In genomic region chr4:168952821-168953246, GRCh38 we compare ENCODE assay signal across 8 cellular contexts. TPM values are rescaled to one million over a fixed set of nuclear protein-coding genes. Genes with fewer than 3 reads are reported as not detected.
DNase-seq lines count a peak whose midpoint lies in the region; ATAC-seq and TF ChIP-seq lines count a peak whose summit lies in the region.
"Not testable (repeated sequence)": the region's sequence is repeated elsewhere in the genome, so short reads cannot be mapped to it uniquely, and the experiment has no call there.

No MANE protein-coding gene starts in this region.

- not testable (repeated sequence) for H4K5ac ChIP-seq in H9 (ENCODE audit: insufficient read length, low read depth, low read length); mesendoderm (ENCODE audit: low read length)

- POLR2A ChIA-PET in WTC11 (lab: Charles Lee), result interaction anchor here (0.7 kb wide), 1 partner anchor 254 kb away, joined by 3 read pairs; no protein-coding TSS in a partner anchor

- peaks cover 18 to 20% of the 10 kb centered on the region in 2 experiments; a peak in 4 of 5 replicates for H3K9me3 Mint-ChIP-seq in H9
- peaks cover 44% of the 10 kb centered on the region for H3K9me3 Mint-ChIP-seq in WTC11

- H4K8ac ChIP-seq in H9 (replicated peaks; ENCODE audit: insufficient read length, low read depth, low read length); mesendoderm (ENCODE audit: low read depth, low read length): not testable (repeated sequence)

- not testable (repeated sequence) for H3K56ac ChIP-seq in H9 (ENCODE audit: insufficient read length, low read depth, low read length); mesendoderm (ENCODE audit: low read length)

- CTCF ChIA-PET in WTC11 (lab: Charles Lee), result interaction anchor here (1.7 kb wide), 1 partner anchor 10 kb away, joined by 9 read pairs; no protein-coding TSS in a partner anchor

- not testable (repeated sequence) for H3K4me1 Mint-ChIP-seq in H9, WTC11

- not testable (repeated sequence) for H3K4me2 ChIP-seq in H9 (ENCODE audit: insufficient read depth, insufficient read length, low read length); mesendoderm (ENCODE audit: low read length)

- not testable (repeated sequence) for H3K79me1 ChIP-seq in H9 (ENCODE audit: insufficient read depth, low read depth, low read length, poor library complexity, severe bottlenecking); mesendoderm (ENCODE audit: low read length)

- not testable (repeated sequence) for H2AK5ac ChIP-seq in H9 (ENCODE audit: insufficient read length, low read length); mesendoderm (ENCODE audit: low read length)

- H3K4me1 ChIP-seq in H9 (ENCODE audit: insufficient read depth, low read length); mesendoderm (ENCODE audit: control insufficient read depth, low read depth, low read length); stomach: not testable (repeated sequence)

- ATAC-seq in WTC11, result not testable (repeated sequence)
- ATAC-seq in esophagus mucosa, result peak; percentile 42

- not testable (repeated sequence) for TF ChIP-seq CTCF in H9 (conservative IDR thresholded peaks at IDR 0.05); WTC11 (IDR thresholded peaks at IDR 0.05); stomach (IDR thresholded peaks at IDR 0.05)

- H2BK5ac ChIP-seq in H9 (ENCODE audit: insufficient read length, low read length); mesendoderm (ENCODE audit: low read length): not testable (repeated sequence)

- WGBS in H9 (ENCODE audit: extremely low coverage, insufficient read length, low lambda C conversion rate), result no CpG with 5 or more reads among the region's 3 CpGs
- no CpG with 5 or more reads among the region's 3 CpGs for WGBS in mesendoderm (ENCODE audit: extremely low coverage, insufficient coverage, low lambda C conversion rate)
- WGBS in stomach, 5 donors, result 86 to 96% (median 90%) methylated on average over 3 of the region's 3 CpGs

- H3T11ph ChIP-seq in H9 (ENCODE audit: low read length), result not testable (repeated sequence)

- TF ChIP-seq POLR2A in stomach (IDR thresholded peaks at IDR 0.05), result not testable (repeated sequence)

- not testable (repeated sequence) for H3K14ac ChIP-seq in H9 (ENCODE audit: insufficient read depth, low read length)

- not testable (repeated sequence) for H3K4me3 ChIP-seq in mesendoderm (ENCODE audit: low read length); stomach

- peak; percentile 21 for DNase-seq in COLO668 (lab: John Stamatoyannopoulos, UW; ENCODE audit: unreplicated experiment)
- DNase-seq in H9; WTC11 (ENCODE audit: low spot score): not testable (repeated sequence)
- peak; percentile 52 for DNase-seq in NCI-H1436 (lab: John Stamatoyannopoulos, UW)
- DNase-seq in NCI-H2171 treated with DMSO at 0.1 percent for 48 hours (lab: John Stamatoyannopoulos, UW), result peak; percentile 70
- DNase-seq in mesendoderm, result peak; percentile 19
- DNase-seq in stomach, result peak; percentile 33

- H3K27ac Mint-ChIP-seq in H9, result peak overlapping the region; percentile 41 to 94 (median 45); a peak in 4 of 7 replicates
- 0 out of 2 replicates have a peak overlapping the region, but pooled peaks have one; percentile 46 for H3K27ac Mint-ChIP-seq in WTC11

- not testable (repeated sequence) for H3K23ac ChIP-seq in H9 (ENCODE audit: insufficient read length, low read depth, low read length); mesendoderm (ENCODE audit: low read length)

- not testable (repeated sequence) for TF ChIP-seq EP300 in stomach (IDR thresholded peaks at IDR 0.05)

- H3K36me3 Mint-ChIP-seq in H9 (ENCODE audit: insufficient read depth in 1 of 3, low read depth in 3 of 3), result peaks cover 15 to 19% (median 16%) of the 10 kb centered on the region in 3 experiments
- peaks cover 22% of the 10 kb centered on the region for H3K36me3 Mint-ChIP-seq in WTC11

- not testable (repeated sequence) for H3K4ac ChIP-seq in H9 (ENCODE audit: low read depth, low read length); mesendoderm (ENCODE audit: low read depth, low read length)

- not testable (repeated sequence) for H3K27me3 Mint-ChIP-seq in H9 (ENCODE audit: low read depth); WTC11 (ENCODE audit: low read depth)

- not testable (repeated sequence) for H3K79me2 ChIP-seq in H9 (ENCODE audit: insufficient read depth, low read length); mesendoderm (ENCODE audit: control insufficient read depth, insufficient read depth, low read length)

- not testable (repeated sequence) for H2BK120ac ChIP-seq in H9 (ENCODE audit: low read depth, low read length, poor library complexity, severe bottlenecking); mesendoderm (ENCODE audit: low read depth, low read length)

- intact Hi-C loops in stomach (cut with DNase I; ENCODE audit: low total_unique reads), result not testable (repeated sequence)

- H3K18ac ChIP-seq in H9 (ENCODE audit: insufficient read length, low read depth, low read length); mesendoderm (ENCODE audit: low read length): not testable (repeated sequence)

- H2BK15ac ChIP-seq in H9 (ENCODE audit: low read depth, low read length); mesendoderm (replicated peaks; ENCODE audit: low read depth): not testable (repeated sequence)

- H2AFZ ChIP-seq in H9 (ENCODE audit: low read length), result not testable (repeated sequence)

- H4K20me1 ChIP-seq in H9 (ENCODE audit: control insufficient read depth, insufficient read depth, insufficient read length), result not testable (repeated sequence)

- H3K9me3 ChIP-seq in H9 (ENCODE audit: control insufficient read depth, low read depth, low read length); stomach: not testable (repeated sequence)

- H3K27ac ChIP-seq in H9 (ENCODE audit: insufficient read length, low read depth, low read length); mesendoderm (ENCODE audit: low read depth, low read length); stomach: not testable (repeated sequence)

- H3K9ac ChIP-seq in H9 (ENCODE audit: extremely low read depth, insufficient read length, low read length); mesendoderm (ENCODE audit: low read length): not testable (repeated sequence)

- not testable (repeated sequence) for H2BK20ac ChIP-seq in H9 (ENCODE audit: low read depth, low read length, poor library complexity, severe bottlenecking)

- not testable (repeated sequence) for H3K23me2 ChIP-seq in H9 (ENCODE audit: insufficient read length, low read depth, low read length, poor library complexity, severe bottlenecking)

- not testable (repeated sequence) for H4K91ac ChIP-seq in H9 (ENCODE audit: insufficient read length, low read depth, low read length)

- H3K27me3 ChIP-seq in H9 (ENCODE audit: insufficient read depth, low read length); mesendoderm (ENCODE audit: insufficient read depth, low read length, poor library complexity); stomach: not testable (repeated sequence)

- H3K4me3 Mint-ChIP-seq in H9, WTC11: not testable (repeated sequence)

- not testable (repeated sequence) for H2BK12ac ChIP-seq in H9 (ENCODE audit: insufficient read length, low read depth, low read length)

- not testable (repeated sequence) for H3K36me3 ChIP-seq in mesendoderm (ENCODE audit: control insufficient read depth, insufficient read depth, low read length); stomach

TF ChIP-seq in WTC11, 78 proteins besides CTCF, POLR2A, EP300 and RAD21:
- peak; percentile 67; the same call in 1 of the 2 replicates for TF ChIP-seq NFE2L1 (CRISPR knock-in tag; IDR thresholded peaks at IDR 0.05)
- 0 out of 2 replicates have a peak, but pooled peaks have one; percentile 35 for TF ChIP-seq MYBL2 (CRISPR knock-in tag; IDR thresholded peaks at IDR 0.05)

RNA-seq across cellular contexts. Expression of gene CBR4, which starts 57.2 kb away (rescaled TPM):
- 32.4 and 33.6 TPM in 2 replicates for total RNA-seq in H9 (2021)
- 48.1 to 52.6 TPM (median 50.8 TPM) in 3 replicates for total RNA-seq in WTC11 (2021)
- total RNA-seq in esophagus mucosa, result 11.6 TPM
- 12.1 TPM for polyA plus RNA-seq in mesendoderm (2013, experiment 1 of 2)
- 12.3 TPM for polyA plus RNA-seq in mesendoderm (2013, experiment 2 of 2)
- 10 to 100 TPM in 4 of 5 donors, not detected in 1; 13.4 to 48.7 (median 16.4) TPM for total RNA-seq in stomach
- 1 to 10 TPM; 4.1 to 6.8 (median 6.7) TPM for polyA plus RNA-seq in stomach
